In genomic region chr1:67031848-67032247, GRCh38 we compare ENCODE assay signal across 14 cellular contexts. TPM values are rescaled to one million over a fixed set of nuclear protein-coding genes. Genes with fewer than 3 reads are reported as not detected.
DNase-seq lines count a peak whose midpoint lies in the region; ATAC-seq and TF ChIP-seq lines count a peak whose summit lies in the region.
"Had no signal": no experiment of that assay in that cellular context is flagged by ENCODE, and none has a peak within 500 bp of the region (broad histone marks: within the 10 kb centered on the region; RNA-seq: fewer than 3 reads in every experiment).

No MANE protein-coding gene starts in this region.

- H3K4me1 ChIP-seq in psoas muscle (peaks cover 22% of the 10 kb centered on the region), stomach smooth muscle (ENCODE audit: control insufficient read depth, insufficient read depth, low read length) (peaks cover 10% of the 10 kb centered on the region), MM.1S (ENCODE audit: low read length) (no peaks in the 10 kb centered on the region)
- H3K4me1 ChIP-seq: BLaER1 treated with 17β-estradiol and CSF1 and Interleukin-3, amounts not matched to agents 10 nM and 100 nM; HAP-1 had no signal

- H4K20me1 ChIP-seq in MM.1S (ENCODE audit: insufficient read depth, low read length), result no peaks in the 10 kb centered on the region
- H4K20me1 ChIP-seq: BLaER1 treated with 17β-estradiol and CSF1 and Interleukin-3, amounts not matched to agents 10 nM and 100 nM had no signal

- H3K27me3 ChIP-seq in psoas muscle (ENCODE audit: insufficient read depth in 3 of 3, low read length in 2 of 3), result no peaks in the 10 kb centered on the region
- no peaks in the 10 kb centered on the region for H3K27me3 ChIP-seq in stomach smooth muscle (ENCODE audit: control insufficient read depth in 1 of 2, insufficient read depth in 2 of 2, low read length in 2 of 2)
- H3K27me3 ChIP-seq in MM.1S (replicated peaks; ENCODE audit: insufficient read depth, low read length), result no peaks in the 10 kb centered on the region
- H3K27me3 ChIP-seq: BLaER1 treated with 17β-estradiol and CSF1 and Interleukin-3, amounts not matched to agents 10 nM and 100 nM had no signal

- TF ChIP-seq CTCF in psoas muscle (IDR thresholded peaks at IDR 0.05) (no peak), MM.1S (IDR thresholded peaks at IDR 0.05; ENCODE audit: low read length) (no peak)

- H3K9ac ChIP-seq in stomach smooth muscle (ENCODE audit: low read length in 2 of 2), result no peak overlapping the region
- H3K9ac ChIP-seq in MM.1S (ENCODE audit: low read length), result no peak overlapping the region
- H3K9ac ChIP-seq: BLaER1 treated with 17β-estradiol and CSF1 and Interleukin-3, amounts not matched to agents 10 nM and 100 nM had no signal

- H3K36me3 ChIP-seq in psoas muscle (ENCODE audit: insufficient read depth in 1 of 2, low read depth in 1 of 2), result peaks cover 2 to 22% of the 10 kb centered on the region in 2 donors
- peaks cover 2 to 7% of the 10 kb centered on the region in 2 donors for H3K36me3 ChIP-seq in stomach smooth muscle (ENCODE audit: control insufficient read depth in 2 of 2, insufficient read depth in 2 of 2, low read length in 2 of 2)
- peaks cover 13% of the 10 kb centered on the region for H3K36me3 ChIP-seq in MM.1S (replicated peaks; ENCODE audit: insufficient read depth, low read length)
- H3K36me3 ChIP-seq: HAP-1 had no signal

- no peaks in the 10 kb centered on the region for H3K79me2 ChIP-seq in MM.1S (ENCODE audit: low read length)

- H3K9me3 ChIP-seq in psoas muscle (no peaks in the 10 kb centered on the region), stomach smooth muscle (ENCODE audit: control insufficient read depth in 2 of 2, low read length in 2 of 2) (no peaks in the 10 kb centered on the region), MM.1S (replicated peaks; ENCODE audit: insufficient read depth, low read length) (no peaks in the 10 kb centered on the region)
- H3K9me3 ChIP-seq: HAP-1 had no signal

- no peak overlapping the region for H2AFZ ChIP-seq in MM.1S (ENCODE audit: low read length)

- peak; percentile 47 for ATAC-seq in left ventricle myocardium superior
- no peak for ATAC-seq in Right ventricle myocardium superior (ENCODE audit: poor library complexity)
- ATAC-seq in psoas muscle, result peak in 1 of 4 donors; percentile 51
- no peak for ATAC-seq in HG02885 (IDR thresholded peaks at IDR 0.05; ENCODE audit: poor library complexity, unreplicated experiment)
- no peak for ATAC-seq in HG02759 (IDR thresholded peaks at IDR 0.05; ENCODE audit: unreplicated experiment)

- DNase-seq in left ventricle myocardium superior, result no peak
- DNase-seq in Right ventricle myocardium superior, result no peak
- no peak for DNase-seq in psoas muscle
- no peak for DNase-seq in MM.1S
- DNase-seq in stimulated activated naive CD4-positive, alpha-beta T cell treated with Interleukin-2 at 50 U/mL for 16 hours (lab: John Stamatoyannopoulos, UW), result no peak
- DNase-seq: ACHN; CD4-positive, CD25-positive, alpha-beta regulatory T cell; DMS53; GF-D8 had no signal

- H3K4me3 ChIP-seq in psoas muscle (no peak overlapping the region), stomach smooth muscle (ENCODE audit: low read length in 2 of 2) (no peak overlapping the region), MM.1S (ENCODE audit: low read length) (no peak overlapping the region)
- H3K4me3 ChIP-seq: BLaER1 treated with 17β-estradiol and CSF1 and Interleukin-3, amounts not matched to agents 10 nM and 100 nM; HAP-1 had no signal

- no peak overlapping the region for H3K4me2 ChIP-seq in MM.1S (ENCODE audit: low read depth, low read length)
- H3K4me2 ChIP-seq: BLaER1 treated with 17β-estradiol and CSF1 and Interleukin-3, amounts not matched to agents 10 nM and 100 nM had no signal

- intact Hi-C loops in left ventricle myocardium superior (cut with micrococcal nuclease), result no loop called here
- intact Hi-C loops in Right ventricle myocardium superior (cut with DNase I), result no loop called here
- intact Hi-C loops in psoas muscle (cut with DNase I), result no loop called here

- 86% methylated on average over 4 of the region's 4 CpGs for WGBS in psoas muscle, 3 donors

- no peaks in the 10 kb centered on the region for H3F3A ChIP-seq in MM.1S (ENCODE audit: insufficient read depth, low read length)

- peak overlapping the region; percentile 46 for H3K27ac ChIP-seq in psoas muscle
- H3K27ac ChIP-seq in stomach smooth muscle (ENCODE audit: low read length), result peak overlapping the region; percentile 26
- H3K27ac ChIP-seq in MM.1S (ENCODE audit: low read length), result no peak overlapping the region
- H3K27ac ChIP-seq: BLaER1 treated with 17β-estradiol and CSF1 and Interleukin-3, amounts not matched to agents 10 nM and 100 nM had no signal

- H3K9me2 ChIP-seq in MM.1S (replicated peaks; ENCODE audit: insufficient read depth, low read length), result no peaks in the 10 kb centered on the region

RNA-seq across cellular contexts. Expression of gene SLC35D1, which starts 22.1 kb away (rescaled TPM):
- 2.7 TPM for total RNA-seq in left ventricle myocardium superior
- 3.1 TPM for total RNA-seq in Right ventricle myocardium superior
- total RNA-seq in psoas muscle, result 1 to 10 TPM; 5.1 to 6.8 (median 6.3) TPM
- polyA plus RNA-seq in psoas muscle, result 1 to 10 TPM; 2.5 to 7.0 (median 3.8) TPM
